Comparison of ENCODE assay signal across 1 cellular context in genomic region chr20:5128886-5129285, GRCh38.
TF ChIP-seq lines count a peak whose summit lies in the region.

No MANE protein-coding gene starts in this region.

TF ChIP-seq in WTC11, 78 proteins besides CTCF, POLR2A, EP300 and RAD21 (continued from another document):
- TF ChIP-seq, protein P1, sequence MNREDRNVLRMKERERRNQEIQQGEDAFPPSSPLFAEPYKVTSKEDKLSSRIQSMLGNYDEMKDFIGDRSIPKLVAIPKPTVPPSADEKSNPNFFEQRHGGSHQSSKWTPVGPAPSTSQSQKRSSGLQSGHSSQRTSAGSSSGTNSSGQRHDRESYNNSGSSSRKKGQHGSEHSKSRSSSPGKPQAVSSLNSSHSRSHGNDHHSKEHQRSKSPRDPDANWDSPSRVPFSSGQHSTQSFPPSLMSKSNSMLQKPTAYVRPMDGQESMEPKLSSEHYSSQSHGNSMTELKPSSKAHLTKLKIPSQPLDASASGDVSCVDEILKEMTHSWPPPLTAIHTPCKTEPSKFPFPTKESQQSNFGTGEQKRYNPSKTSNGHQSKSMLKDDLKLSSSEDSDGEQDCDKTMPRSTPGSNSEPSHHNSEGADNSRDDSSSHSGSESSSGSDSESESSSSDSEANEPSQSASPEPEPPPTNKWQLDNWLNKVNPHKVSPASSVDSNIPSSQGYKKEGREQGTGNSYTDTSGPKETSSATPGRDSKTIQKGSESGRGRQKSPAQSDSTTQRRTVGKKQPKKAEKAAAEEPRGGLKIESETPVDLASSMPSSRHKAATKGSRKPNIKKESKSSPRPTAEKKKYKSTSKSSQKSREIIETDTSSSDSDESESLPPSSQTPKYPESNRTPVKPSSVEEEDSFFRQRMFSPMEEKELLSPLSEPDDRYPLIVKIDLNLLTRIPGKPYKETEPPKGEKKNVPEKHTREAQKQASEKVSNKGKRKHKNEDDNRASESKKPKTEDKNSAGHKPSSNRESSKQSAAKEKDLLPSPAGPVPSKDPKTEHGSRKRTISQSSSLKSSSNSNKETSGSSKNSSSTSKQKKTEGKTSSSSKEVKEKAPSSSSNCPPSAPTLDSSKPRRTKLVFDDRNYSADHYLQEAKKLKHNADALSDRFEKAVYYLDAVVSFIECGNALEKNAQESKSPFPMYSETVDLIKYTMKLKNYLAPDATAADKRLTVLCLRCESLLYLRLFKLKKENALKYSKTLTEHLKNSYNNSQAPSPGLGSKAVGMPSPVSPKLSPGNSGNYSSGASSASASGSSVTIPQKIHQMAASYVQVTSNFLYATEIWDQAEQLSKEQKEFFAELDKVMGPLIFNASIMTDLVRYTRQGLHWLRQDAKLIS (CRISPR knock-in tag; IDR thresholded peaks at IDR 0.05; ENCODE audit: borderline replicate concordance) = no peak
- TF ChIP-seq, protein P2, sequence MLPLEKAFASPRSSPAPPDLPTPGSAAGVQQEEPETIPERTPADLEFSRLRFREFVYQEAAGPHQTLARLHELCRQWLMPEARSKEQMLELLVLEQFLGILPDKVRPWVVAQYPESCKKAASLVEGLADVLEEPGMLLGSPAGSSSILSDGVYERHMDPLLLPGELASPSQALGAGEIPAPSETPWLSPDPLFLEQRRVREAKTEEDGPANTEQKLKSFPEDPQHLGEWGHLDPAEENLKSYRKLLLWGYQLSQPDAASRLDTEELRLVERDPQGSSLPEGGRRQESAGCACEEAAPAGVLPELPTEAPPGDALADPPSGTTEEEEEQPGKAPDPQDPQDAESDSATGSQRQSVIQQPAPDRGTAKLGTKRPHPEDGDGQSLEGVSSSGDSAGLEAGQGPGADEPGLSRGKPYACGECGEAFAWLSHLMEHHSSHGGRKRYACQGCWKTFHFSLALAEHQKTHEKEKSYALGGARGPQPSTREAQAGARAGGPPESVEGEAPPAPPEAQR (CRISPR knock-in tag; IDR thresholded peaks at IDR 0.05) = no peak
- TF ChIP-seq E2F1 (CRISPR knock-in tag; IDR thresholded peaks at IDR 0.05) (no peak), TP53 (CRISPR knock-in tag; IDR thresholded peaks at IDR 0.05) (no peak), ESRRA (CRISPR knock-in tag; IDR thresholded peaks at IDR 0.05; ENCODE audit: borderline replicate concordance) (no peak), ZNF671 (CRISPR knock-in tag; IDR thresholded peaks at IDR 0.05) (no peak), ZNF138 (CRISPR knock-in tag; conservative IDR thresholded peaks at IDR 0.05) (no peak), ZNF232 (CRISPR knock-in tag; IDR thresholded peaks at IDR 0.05) (no peak), SMAD3 (CRISPR knock-in tag; IDR thresholded peaks at IDR 0.05; ENCODE audit: borderline replicate concordance) (no peak), IRF2 (CRISPR knock-in tag; IDR thresholded peaks at IDR 0.05; ENCODE audit: borderline replicate concordance, low read depth) (no peak), NR2C2 (CRISPR knock-in tag; IDR thresholded peaks at IDR 0.05) (no peak), SP1 (CRISPR knock-in tag; conservative IDR thresholded peaks at IDR 0.05) (no peak), PRRX2 (CRISPR knock-in tag; IDR thresholded peaks at IDR 0.05) (no peak)
- TF ChIP-seq, protein P3, sequence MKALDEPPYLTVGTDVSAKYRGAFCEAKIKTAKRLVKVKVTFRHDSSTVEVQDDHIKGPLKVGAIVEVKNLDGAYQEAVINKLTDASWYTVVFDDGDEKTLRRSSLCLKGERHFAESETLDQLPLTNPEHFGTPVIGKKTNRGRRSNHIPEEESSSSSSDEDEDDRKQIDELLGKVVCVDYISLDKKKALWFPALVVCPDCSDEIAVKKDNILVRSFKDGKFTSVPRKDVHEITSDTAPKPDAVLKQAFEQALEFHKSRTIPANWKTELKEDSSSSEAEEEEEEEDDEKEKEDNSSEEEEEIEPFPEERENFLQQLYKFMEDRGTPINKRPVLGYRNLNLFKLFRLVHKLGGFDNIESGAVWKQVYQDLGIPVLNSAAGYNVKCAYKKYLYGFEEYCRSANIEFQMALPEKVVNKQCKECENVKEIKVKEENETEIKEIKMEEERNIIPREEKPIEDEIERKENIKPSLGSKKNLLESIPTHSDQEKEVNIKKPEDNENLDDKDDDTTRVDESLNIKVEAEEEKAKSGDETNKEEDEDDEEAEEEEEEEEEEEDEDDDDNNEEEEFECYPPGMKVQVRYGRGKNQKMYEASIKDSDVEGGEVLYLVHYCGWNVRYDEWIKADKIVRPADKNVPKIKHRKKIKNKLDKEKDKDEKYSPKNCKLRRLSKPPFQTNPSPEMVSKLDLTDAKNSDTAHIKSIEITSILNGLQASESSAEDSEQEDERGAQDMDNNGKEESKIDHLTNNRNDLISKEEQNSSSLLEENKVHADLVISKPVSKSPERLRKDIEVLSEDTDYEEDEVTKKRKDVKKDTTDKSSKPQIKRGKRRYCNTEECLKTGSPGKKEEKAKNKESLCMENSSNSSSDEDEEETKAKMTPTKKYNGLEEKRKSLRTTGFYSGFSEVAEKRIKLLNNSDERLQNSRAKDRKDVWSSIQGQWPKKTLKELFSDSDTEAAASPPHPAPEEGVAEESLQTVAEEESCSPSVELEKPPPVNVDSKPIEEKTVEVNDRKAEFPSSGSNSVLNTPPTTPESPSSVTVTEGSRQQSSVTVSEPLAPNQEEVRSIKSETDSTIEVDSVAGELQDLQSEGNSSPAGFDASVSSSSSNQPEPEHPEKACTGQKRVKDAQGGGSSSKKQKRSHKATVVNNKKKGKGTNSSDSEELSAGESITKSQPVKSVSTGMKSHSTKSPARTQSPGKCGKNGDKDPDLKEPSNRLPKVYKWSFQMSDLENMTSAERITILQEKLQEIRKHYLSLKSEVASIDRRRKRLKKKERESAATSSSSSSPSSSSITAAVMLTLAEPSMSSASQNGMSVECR (CRISPR knock-in tag; IDR thresholded peaks at IDR 0.05; ENCODE audit: borderline replicate concordance) = no peak
- TF ChIP-seq, protein P4, sequence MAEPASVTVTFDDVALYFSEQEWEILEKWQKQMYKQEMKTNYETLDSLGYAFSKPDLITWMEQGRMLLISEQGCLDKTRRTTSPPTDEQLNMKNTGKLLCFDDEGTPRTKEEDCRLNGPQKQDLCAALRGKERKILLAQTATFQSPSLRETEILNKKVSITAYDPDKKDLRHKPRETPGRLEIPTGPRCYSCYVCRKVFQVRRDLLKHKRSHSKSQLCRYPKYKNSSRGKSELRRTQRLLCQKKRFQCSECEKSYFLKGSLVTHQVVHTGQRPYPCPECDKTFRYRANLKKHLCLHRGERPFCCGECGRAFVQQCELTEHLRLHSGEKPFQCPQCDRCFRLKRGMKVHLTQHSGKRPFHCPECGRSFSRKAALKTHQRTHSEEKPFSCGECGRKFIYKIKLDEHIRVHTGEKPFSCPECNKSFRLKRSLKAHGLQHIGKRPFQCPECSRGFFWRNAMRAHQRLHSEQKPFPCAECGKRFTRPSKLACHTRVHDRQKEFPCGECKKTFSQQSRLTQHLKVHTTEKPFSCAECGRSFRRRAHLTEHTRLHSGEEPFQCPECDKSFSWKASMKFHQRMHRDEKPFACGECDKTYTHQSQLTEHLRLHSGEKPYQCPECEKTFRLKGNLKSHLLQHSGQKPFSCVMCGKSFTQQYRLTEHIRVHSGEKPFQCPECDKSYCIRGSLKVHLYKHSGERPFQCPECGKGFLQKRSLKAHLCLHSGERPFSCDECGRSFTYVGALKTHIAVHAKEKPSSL (CRISPR knock-in tag; conservative IDR thresholded peaks at IDR 0.05) = no peak
